ENCODE assay signal across 12 cellular contexts in the genomic region with DNA sequence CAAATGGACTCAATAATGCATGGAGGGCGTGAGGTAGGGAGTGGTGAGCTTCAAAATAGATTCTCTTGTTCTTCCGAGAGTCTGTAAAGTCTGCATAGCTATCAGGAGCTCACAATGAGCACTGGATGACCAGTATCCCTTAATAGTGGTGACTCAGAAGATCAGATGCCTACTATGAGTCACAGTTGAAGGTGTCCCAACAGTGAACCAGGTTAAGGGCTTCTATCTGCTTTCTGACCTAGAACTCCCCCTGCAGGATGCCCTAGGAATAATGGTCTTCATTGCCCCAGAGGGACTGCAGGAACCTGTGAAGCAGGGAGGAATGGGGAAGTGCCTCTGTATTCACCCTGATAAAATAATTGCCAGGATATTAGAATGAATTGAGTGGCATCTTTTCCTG. TPM values are rescaled to one million over a fixed set of nuclear protein-coding genes. Genes with fewer than 3 reads are reported as not detected.
DNase-seq lines count a peak whose midpoint lies in the region; ATAC-seq and TF ChIP-seq lines count a peak whose summit lies in the region.
"Had no signal": no experiment of that assay in that cellular context is flagged by ENCODE, and none has a peak within 500 bp of the region (broad histone marks: within the 10 kb centered on the region; RNA-seq: fewer than 3 reads in every experiment).

No MANE protein-coding gene starts in this region.

- no peak for TF ChIP-seq EP300 in esophagus muscularis mucosa (IDR thresholded peaks at IDR 0.05)

- H3K9me3 ChIP-seq in IMR-90 (ENCODE audit: control insufficient read depth, insufficient read depth, low read length), result no peaks in the 10 kb centered on the region
- no peaks in the 10 kb centered on the region for H3K9me3 ChIP-seq in left lung
- peaks cover 0 to 2% (median 0%) of the 10 kb centered on the region in 4 donors for H3K9me3 ChIP-seq in esophagus muscularis mucosa

- TF ChIP-seq RAD21 in IMR-90 (IDR thresholded peaks at IDR 0.05; ENCODE audit: low read length), result no peak

- H3K4me3 ChIP-seq in IMR-90 (ENCODE audit: insufficient read depth, low read depth, low read length) (no peak overlapping the region), left lung (no peak overlapping the region), esophagus muscularis mucosa (no peak overlapping the region), lower leg skin (ENCODE audit: low read depth, poor library complexity, severe bottlenecking) (no peak overlapping the region)

- no peak overlapping the region for H3K14ac ChIP-seq in IMR-90 (replicated peaks; ENCODE audit: low read depth, low read length)

- no peak overlapping the region for H3K18ac ChIP-seq in IMR-90 (ENCODE audit: low read depth, low read length)

- H3K27ac ChIP-seq in IMR-90 (ENCODE audit: insufficient read depth, low read length) (no peak overlapping the region), left lung (no peak overlapping the region), esophagus muscularis mucosa (replicated peaks in 1 of 4) (no peak overlapping the region)

- H4K20me1 ChIP-seq in IMR-90 (ENCODE audit: insufficient read depth, low read length), result no peaks in the 10 kb centered on the region

- H2AFZ ChIP-seq in IMR-90 (replicated peaks; ENCODE audit: low read length, poor library complexity), result no peak overlapping the region

- H3K9me1 ChIP-seq in IMR-90 (ENCODE audit: insufficient read depth, low read length), result no peaks in the 10 kb centered on the region

- no peak overlapping the region for H3K4ac ChIP-seq in IMR-90 (ENCODE audit: low read depth, low read length)

- peaks cover under 1% of the 10 kb centered on the region for H3K27me3 ChIP-seq in IMR-90 (ENCODE audit: control insufficient read depth, insufficient read depth, low read length)
- H3K27me3 ChIP-seq in left lung, result no peaks in the 10 kb centered on the region
- H3K27me3 ChIP-seq in esophagus muscularis mucosa, result peaks cover 0 to 11% (median 0%) of the 10 kb centered on the region in 4 donors

- H2BK5ac ChIP-seq in IMR-90 (ENCODE audit: low read depth, low read length, poor library complexity, severe bottlenecking), result no peak overlapping the region

- H3K9ac ChIP-seq in IMR-90 (ENCODE audit: low read depth, low read length), result no peak overlapping the region

- no peak overlapping the region for H3K4me2 ChIP-seq in IMR-90 (ENCODE audit: low read depth, low read length)

- POLR2A ChIA-PET in IMR-90 (lab: Charles Lee; ENCODE audit: unreplicated experiment), result no interaction called here

- ATAC-seq in IMR-90 (ENCODE audit: low read depth) (no peak), left lung (peak; percentile 80), GM21717 (IDR thresholded peaks at IDR 0.05; ENCODE audit: unreplicated experiment) (no peak)

- no peak overlapping the region for H2AK5ac ChIP-seq in IMR-90 (ENCODE audit: low read depth, low read length)

- H2AK9ac ChIP-seq in IMR-90 (replicated peaks; ENCODE audit: low read depth, low read length, poor library complexity), result no peak overlapping the region

- TF ChIP-seq CTCF in IMR-90 (conservative IDR thresholded peaks at IDR 0.05; ENCODE audit: low read depth, low read length) (no peak), left lung (IDR thresholded peaks at IDR 0.05) (no peak), esophagus muscularis mucosa (IDR thresholded peaks at IDR 0.05) (no peak), lower leg skin (IDR thresholded peaks at IDR 0.05) (no peak)

- H3K79me1 ChIP-seq in IMR-90 (ENCODE audit: low read depth in 1 of 2, low read length in 2 of 2), result no peaks in the 10 kb centered on the region

- no peak overlapping the region for H2BK120ac ChIP-seq in IMR-90 (ENCODE audit: low read depth, low read length)

- in situ Hi-C loops in IMR-90 (cut with MboI; ENCODE audit: low sequenced_read_pairs), result no loop called here

- no peak overlapping the region for H2BK15ac ChIP-seq in IMR-90 (ENCODE audit: low read depth, low read length)

- peak; percentile 22 for DNase-seq in ELR (ENCODE audit: low read depth)
- DNase-seq in IMR-90, result peak; percentile 1
- peak; percentile 10 for DNase-seq in UCSD-AML1 (lab: John Stamatoyannopoulos, UW; ENCODE audit: unreplicated experiment)
- DNase-seq in left lung, result no peak
- DNase-seq in esophagus muscularis mucosa (ENCODE audit: extremely low spot score), result no peak
- no peak for DNase-seq in hepatic stellate cell (ENCODE audit: low spot score)
- no peak for DNase-seq in lower leg skin (ENCODE audit: low spot score in 2 of 2)
- DNase-seq: activated naive CD8-positive, alpha-beta T cell treated with anti-CD3 and anti-CD28 coated beads for 36 hours; NCI-H1436 had no signal

- H2BK20ac ChIP-seq in IMR-90 (ENCODE audit: low read depth, low read length), result no peak overlapping the region

- H3K56ac ChIP-seq in IMR-90 (ENCODE audit: extremely low read depth, insufficient read depth, low read length), result no peak overlapping the region

- intact Hi-C loops in IMR-90 (cut with micrococcal nuclease), result no loop called here
- intact Hi-C loops in left lung (cut with DNase I), result no loop called here
- intact Hi-C loops in esophagus muscularis mucosa (cut with DNase I), result no loop called here
- intact Hi-C loops in lower leg skin (cut with DNase I; ENCODE audit: low total_unique reads), result no loop called here

- H3K4me1 ChIP-seq in IMR-90 (ENCODE audit: control insufficient read depth, insufficient read depth, low read length) (no peaks in the 10 kb centered on the region), left lung (no peaks in the 10 kb centered on the region), esophagus muscularis mucosa (no peaks in the 10 kb centered on the region)

- H3K36me3 ChIP-seq in IMR-90 (ENCODE audit: control insufficient read depth, insufficient read depth, low read length), result no peaks in the 10 kb centered on the region
- H3K36me3 ChIP-seq in left lung, result no peaks in the 10 kb centered on the region
- no peaks in the 10 kb centered on the region for H3K36me3 ChIP-seq in esophagus muscularis mucosa

- H4K91ac ChIP-seq in IMR-90 (ENCODE audit: insufficient read depth, low read depth, low read length), result no peak overlapping the region

- no TSS peak for BruUV-seq in IMR-90 (replicated peaks; lab: Mats Ljungman, UMichigan)

- H4K8ac ChIP-seq in IMR-90 (ENCODE audit: low read depth in 2 of 2, low read length in 2 of 2), result no peak overlapping the region

- CTCF ChIA-PET in IMR-90 (lab: Yijun Ruan, JAX), result no interaction called here

- H3K23ac ChIP-seq in IMR-90 (ENCODE audit: low read depth, low read length), result no peak overlapping the region

- TF ChIP-seq POLR2A in IMR-90 (IDR thresholded peaks at IDR 0.05; ENCODE audit: low read depth, low read length) (no peak), esophagus muscularis mucosa (IDR thresholded peaks at IDR 0.05; ENCODE audit: low read depth) (no peak), lower leg skin (IDR thresholded peaks at IDR 0.05) (no peak)

- dilution Hi-C loops in IMR-90 (cut with HindIII; ENCODE audit: low sequenced_read_pairs, unreplicated experiment), result no loop called here

- no peak overlapping the region for H4K5ac ChIP-seq in IMR-90 (ENCODE audit: low read depth, low read length)

- 60% methylated on average over 1 of the region's 2 CpGs; no CpG with 5 or more reads in 1 of the 2 experiments for WGBS in IMR-90 (ENCODE audit: extremely low coverage in 2 of 2, insufficient read length in 1 of 2), 2 experiments
- 73% methylated on average over 2 of the region's 2 CpGs for WGBS in esophagus muscularis mucosa
- 68 to 80% methylated on average over 2 of the region's 2 CpGs for WGBS in lower leg skin, 2 donors

TF ChIP-seq in IMR-90, 13 proteins besides CTCF, POLR2A, EP300 and RAD21:
- TF ChIP-seq CHD1 (IDR thresholded peaks at IDR 0.05; ENCODE audit: low read depth, low read length) (no peak), RCOR1 (IDR thresholded peaks at IDR 0.05; ENCODE audit: insufficient replicate concordance, low read length) (no peak), MAZ (IDR thresholded peaks at IDR 0.05; ENCODE audit: borderline replicate concordance, low read depth, low read length) (no peak), BHLHE40 (IDR thresholded peaks at IDR 0.05; ENCODE audit: low read depth, low read length) (no peak), SMC3 (IDR thresholded peaks at IDR 0.05; ENCODE audit: low read depth, low read length) (no peak), MAFK (IDR thresholded peaks at IDR 0.05; ENCODE audit: low read depth, low read length) (no peak), RFX5 (IDR thresholded peaks at IDR 0.05; ENCODE audit: low read depth, low read length) (no peak), CEBPB (IDR thresholded peaks at IDR 0.05; ENCODE audit: low read depth, low read length) (no peak), MXI1 (IDR thresholded peaks at IDR 0.05; ENCODE audit: borderline replicate concordance, low read depth, low read length) (no peak), FOS (IDR thresholded peaks at IDR 0.05; ENCODE audit: low read depth, low read length) (no peak), NFE2L2 (IDR thresholded peaks at IDR 0.05; ENCODE audit: low read depth, low read length) (no peak)
- TF ChIP-seq, protein P1, sequence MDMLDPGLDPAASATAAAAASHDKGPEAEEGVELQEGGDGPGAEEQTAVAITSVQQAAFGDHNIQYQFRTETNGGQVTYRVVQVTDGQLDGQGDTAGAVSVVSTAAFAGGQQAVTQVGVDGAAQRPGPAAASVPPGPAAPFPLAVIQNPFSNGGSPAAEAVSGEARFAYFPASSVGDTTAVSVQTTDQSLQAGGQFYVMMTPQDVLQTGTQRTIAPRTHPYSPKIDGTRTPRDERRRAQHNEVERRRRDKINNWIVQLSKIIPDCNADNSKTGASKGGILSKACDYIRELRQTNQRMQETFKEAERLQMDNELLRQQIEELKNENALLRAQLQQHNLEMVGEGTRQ (IDR thresholded peaks at IDR 0.05; ENCODE audit: low read depth, low read length), result no peak
- TF ChIP-seq, protein P2, sequence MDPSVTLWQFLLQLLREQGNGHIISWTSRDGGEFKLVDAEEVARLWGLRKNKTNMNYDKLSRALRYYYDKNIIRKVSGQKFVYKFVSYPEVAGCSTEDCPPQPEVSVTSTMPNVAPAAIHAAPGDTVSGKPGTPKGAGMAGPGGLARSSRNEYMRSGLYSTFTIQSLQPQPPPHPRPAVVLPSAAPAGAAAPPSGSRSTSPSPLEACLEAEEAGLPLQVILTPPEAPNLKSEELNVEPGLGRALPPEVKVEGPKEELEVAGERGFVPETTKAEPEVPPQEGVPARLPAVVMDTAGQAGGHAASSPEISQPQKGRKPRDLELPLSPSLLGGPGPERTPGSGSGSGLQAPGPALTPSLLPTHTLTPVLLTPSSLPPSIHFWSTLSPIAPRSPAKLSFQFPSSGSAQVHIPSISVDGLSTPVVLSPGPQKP (IDR thresholded peaks at IDR 0.05; ENCODE audit: borderline replicate concordance, low read depth, low read length), result no peak
TF ChIP-seq in IMR-90: peak in this region for 0.

RNA-seq across cellular contexts. Expression of a gene that starts 22.1 kb away (rescaled TPM):
- total RNA-seq in IMR-90 (2012; rRNA removed) (not detected in 2 replicates), left lung (under 1 TPM in 1 of 2 donors, not detected in 1; 0.03 TPM), esophagus muscularis mucosa (not detected), lower leg skin (not detected)
- polyA plus RNA-seq in IMR-90 (2012; rRNA removed), result not detected in 2 replicates
- polyA plus RNA-seq in IMR-90 (2012; cell fraction: cytosol; rRNA removed), result not detected in 2 replicates
- polyA plus RNA-seq in IMR-90 (2012; cell fraction: nucleus; rRNA removed; ENCODE audit: low replicate concordance), result not detected in 2 replicates
- total RNA-seq: activated naive CD8-positive, alpha-beta T cell treated with anti-CD3 and anti-CD28 coated beads for 36 hours; mucosa of gallbladder; subcutaneous adipose tissue had no signal

Comparison
In these comparisons a context has a peak if more than half of its experiments do, and no peak if none do; other contexts are left out.
1. DNase-seq: peak in ELR (single experiment), IMR-90 (single experiment) and UCSD-AML1 (single experiment); none in left lung (0 of 2), esophagus muscularis mucosa (single experiment), hepatic stellate cell (single experiment) and lower leg skin (0 of 2).